Comparison of ENCODE assay signal across 9 cellular contexts in the genomic region with DNA sequence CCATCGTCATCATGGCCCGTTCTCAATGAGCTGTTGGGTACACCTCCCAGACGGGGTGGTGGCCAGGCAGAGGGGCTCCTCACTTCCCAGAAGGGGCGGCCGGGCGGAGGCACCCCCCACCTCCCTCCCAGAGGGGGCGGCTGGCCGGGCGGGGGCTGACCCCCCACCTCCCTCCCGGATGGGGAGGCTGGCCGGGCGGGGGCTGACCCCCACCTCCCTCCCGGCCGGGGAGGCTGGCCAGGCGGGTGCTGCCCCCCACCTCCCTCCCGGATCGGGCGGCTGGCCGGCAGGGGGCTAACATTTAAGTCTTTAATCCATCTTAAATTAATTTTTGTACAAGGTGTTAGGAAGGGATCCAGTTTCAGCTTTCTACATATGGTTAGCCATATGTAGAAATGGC. TPM values are rescaled to one million over a fixed set of nuclear protein-coding genes. Genes with fewer than 3 reads are reported as not detected.
"Had no signal": no experiment of that assay in that cellular context is flagged by ENCODE, and none has a peak within 500 bp of the region (broad histone marks: within the 10 kb centered on the region; RNA-seq: fewer than 3 reads in every experiment).

No MANE protein-coding gene starts in this region.

RNA-seq across cellular contexts. Expression of a gene that starts 17.9 kb away (rescaled TPM):
- total RNA-seq: OCI-LY7, PC-3, PC-9, Right ventricle myocardium inferior, Right ventricle myocardium superior, RPMI7951, SJCRH30, SJSA1 had no signal

RNA-seq across cellular contexts. Expression of a gene that starts 51.7 kb away (rescaled TPM):
- total RNA-seq: OCI-LY7, PC-3, PC-9, RPMI7951, SJCRH30, SJSA1, SK-MEL-5 had no signal
